Comparison of ENCODE assay signal across 8 cellular contexts in the genomic region with DNA sequence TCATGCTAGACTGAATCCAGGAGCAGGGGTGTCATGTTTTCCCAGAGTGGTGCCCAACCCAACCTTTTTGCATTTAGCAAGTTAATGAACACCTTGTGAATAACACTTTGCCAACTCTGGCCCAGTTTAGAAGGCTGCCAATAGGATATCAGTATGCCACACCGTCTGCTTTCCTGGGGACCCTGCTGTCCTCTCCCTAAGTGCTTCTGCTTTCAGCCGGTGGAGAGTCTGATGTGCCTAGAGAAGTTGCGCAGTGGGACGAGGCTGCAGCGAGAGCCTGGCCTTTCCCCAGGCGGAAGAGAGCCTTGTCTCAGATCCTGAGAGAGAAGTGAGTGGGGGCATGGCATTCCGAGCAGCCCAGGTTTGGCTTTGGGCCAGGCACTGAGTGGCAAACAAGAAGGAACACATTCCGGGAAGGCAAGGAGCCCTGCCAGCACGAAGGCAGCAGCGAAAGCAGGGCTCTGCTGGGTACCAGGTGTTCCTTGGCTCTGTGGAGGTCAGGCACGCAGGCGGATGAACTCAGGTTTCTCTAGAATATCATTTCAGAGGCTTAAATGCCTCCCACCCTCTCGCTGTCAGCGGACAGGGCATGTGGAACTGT. TPM values are rescaled to one million over a fixed set of nuclear protein-coding genes. Genes with fewer than 3 reads are reported as not detected.
DNase-seq lines count a peak whose midpoint lies in the region; ATAC-seq and TF ChIP-seq lines count a peak whose summit lies in the region.

No MANE protein-coding gene starts in this region.

- ATAC-seq in GM21529 (IDR thresholded peaks at IDR 0.05; ENCODE audit: unreplicated experiment) (no peak), GM21786 (IDR thresholded peaks at IDR 0.05; ENCODE audit: unreplicated experiment) (no peak)

- no peaks in the 10 kb centered on the region for H3K36me3 Mint-ChIP-seq in nephron (ENCODE audit: low read depth)

- no peaks in the 10 kb centered on the region for H3K9me3 Mint-ChIP-seq in nephron

- TF ChIP-seq CTCF in Peyer's patch (IDR thresholded peaks at IDR 0.05) (no peak), nephron (IDR thresholded peaks at IDR 0.05; ENCODE audit: unreplicated experiment in 3 of 3) (no peak)

- H3K9me3 ChIP-seq in Peyer's patch, result no peaks in the 10 kb centered on the region

- peaks cover 15% of the 10 kb centered on the region for H3K4me1 Mint-ChIP-seq in nephron

- no peaks in the 10 kb centered on the region for H3K27me3 ChIP-seq in Peyer's patch

- H3K4me3 Mint-ChIP-seq in nephron, result peak overlapping the region; percentile 73 to 80 (median 77)

- peak overlapping the region in 3 of 4 donors; percentile 21 to 59 (median 50) for H3K4me3 ChIP-seq in Peyer's patch

- DNase-seq in NCI-H1417 (lab: John Stamatoyannopoulos, UW) (peak; percentile 78 to 89 (median 85)), NCI-H1417 treated with DMSO at 0.1 percent for 48 hours (lab: John Stamatoyannopoulos, UW) (no peak), Peyer's patch (peak in 2 of 3 donors; percentile 81), epithelial cell of prostate (ENCODE audit: low read depth, low spot score) (peak; percentile 39), HuH-7 (ENCODE audit: low spot score) (no peak)

- no peaks in the 10 kb centered on the region for H3K36me3 ChIP-seq in Peyer's patch

- peak overlapping the region in 3 of 4 donors; percentile 15 to 65 (median 57) for H3K27ac ChIP-seq in Peyer's patch
- peak overlapping the region; percentile 48 for H3K27ac ChIP-seq in epithelial cell of prostate

- H3K27me3 Mint-ChIP-seq in nephron (ENCODE audit: low read depth), result no peaks in the 10 kb centered on the region

- H3K27ac Mint-ChIP-seq in nephron, result peak overlapping the region; percentile 82 to 97 (median 92)

- peaks cover 0 to 9% (median 0%) of the 10 kb centered on the region in 4 donors for H3K4me1 ChIP-seq in Peyer's patch

- no peak for TF ChIP-seq POLR2A in Peyer's patch (IDR thresholded peaks at IDR 0.05)

RNA-seq across cellular contexts. Expression of gene SENP8, which starts 36.9 kb away (rescaled TPM):
- total RNA-seq in Peyer's patch, result 1 to 10 TPM in 1 of 4 donors, under 1 TPM in 2, not detected in 1; 0.88 to 2.4 (median 0.95) TPM

RNA-seq across cellular contexts. Expression of gene MYO9A, which starts 37.2 kb away (rescaled TPM):
- total RNA-seq in Peyer's patch, result 10 to 100 TPM; 28.2 to 47.3 (median 39.3) TPM

RNA-seq across cellular contexts. Expression of gene GRAMD2A, which starts 42.5 kb away (rescaled TPM):
- 10 to 100 TPM in 3 of 4 donors, 1 to 10 TPM in 1; 3.3 to 27.8 (median 20.4) TPM for total RNA-seq in Peyer's patch

Comparison
In these comparisons a context has a peak if more than half of its experiments do, and no peak if none do; other contexts are left out.
1. DNase-seq: peak in NCI-H1417 (3 of 3), Peyer's patch (2 of 3) and epithelial cell of prostate (single experiment); none in NCI-H1417 treated with DMSO at 0.1 percent for 48 hours (single experiment) and HuH-7 (single experiment).